In genomic region chr10:30806824-30807223, GRCh38 we compare ENCODE assay signal across 26 cellular contexts.
"Had no signal": no experiment of that assay in that cellular context is flagged by ENCODE, and none has a peak within 500 bp of the region (broad histone marks: within the 10 kb centered on the region; RNA-seq: fewer than 3 reads in every experiment).

No MANE protein-coding gene starts in this region.

- H3K4me3 ChIP-seq: adrenal gland, ascending aorta, esophagus muscularis mucosa, neural progenitor cell, smooth muscle cell, stomach, tibial artery had no signal

- H3K27ac ChIP-seq: adrenal gland, ascending aorta, esophagus muscularis mucosa, neural progenitor cell, tibial artery, VCaP had no signal

- H3K27me3 ChIP-seq: adrenal gland, ascending aorta, esophagus muscularis mucosa, neural progenitor cell, stomach, tibial artery had no signal

- FAIRE-seq: islet of Langerhans, TTC549 had no signal

- H3K36me3 ChIP-seq: adrenal gland, ascending aorta, esophagus muscularis mucosa, neural progenitor cell, stomach, tibial artery had no signal

- H3K4me1 ChIP-seq: neural progenitor cell had no signal

- ATAC-seq: naive thymus-derived CD8-positive, alpha-beta T cell; sciatic nerve had no signal

- H3K4me2 ChIP-seq: neural progenitor cell, smooth muscle cell had no signal

- H3K9me3 ChIP-seq: adrenal gland, ascending aorta, esophagus muscularis mucosa, stomach, tibial artery had no signal

- H2AFZ ChIP-seq: neural progenitor cell had no signal

- DNase-seq: activated CD4-positive, alpha-beta T cell treated with anti-CD3 and anti-CD28 coated beads for 4 hours; activated CD4-positive, alpha-beta T cell treated with anti-CD3 and anti-CD28 coated beads, Interleukin-2, amount 50 U/mL, for 4 hours; activated effector memory CD4-positive, alpha-beta T cell treated with anti-CD3 and anti-CD28 coated beads, Interleukin-2, amount 50 U/mL, for 16 hours; activated naive CD4-positive, alpha-beta T cell treated with anti-CD3 and anti-CD28 coated beads for 36 hours; activated naive CD8-positive, alpha-beta T cell treated with anti-CD3 and anti-CD28 coated beads for 36 hours; activated T-cell treated with anti-CD3 and anti-CD28 coated beads for 4 hours; adrenal gland; caudate nucleus; endodermal cell; foreskin melanocyte; naive thymus-derived CD8-positive, alpha-beta T cell; stimulated activated CD4-positive, alpha-beta T cell treated with anti-CD3 and anti-CD28 coated beads, Interleukin-1b, Interleukin-23, amount 100 ng/mL, for 48 hours; stimulated activated CD4-positive, alpha-beta T cell treated with anti-CD3 and anti-CD28 coated beads, Interleukin-4, amount 100 ng/mL, for 4 hours; stimulated activated CD8-positive, alpha-beta memory T cell treated with anti-CD3 and anti-CD28 coated beads, Interleukin-4, amount 100 ng/mL, for 48 hours; stomach; SW 1271; T-helper 9 cell; tibial artery had no signal

- H3K9ac ChIP-seq: neural progenitor cell had no signal
